16 cellular contexts compared by ENCODE assay signal in the genomic region with DNA sequence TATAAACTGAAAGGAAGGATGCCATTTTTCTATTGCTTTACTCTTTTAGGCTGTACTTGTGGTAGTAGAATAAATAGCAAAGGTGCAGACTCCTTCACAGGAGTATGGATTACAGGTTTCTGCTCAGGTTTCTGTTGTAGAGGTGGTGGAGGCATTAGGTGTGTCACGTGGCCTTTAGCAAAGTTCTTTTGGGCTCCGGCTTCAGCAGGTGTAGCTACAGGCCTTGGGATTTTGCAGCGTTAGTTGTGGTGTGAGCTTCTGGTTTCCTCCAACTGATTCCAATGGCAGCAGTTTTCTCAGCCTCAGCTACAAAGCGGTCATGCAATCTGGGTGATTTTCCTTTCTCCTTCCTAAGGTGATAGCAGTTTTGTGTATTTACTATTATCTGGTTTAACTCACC.
DNase-seq lines count a peak whose midpoint lies in the region; ATAC-seq and TF ChIP-seq lines count a peak whose summit lies in the region.
"Had no signal": no experiment of that assay in that cellular context is flagged by ENCODE, and none has a peak within 500 bp of the region (broad histone marks: within the 10 kb centered on the region; RNA-seq: fewer than 3 reads in every experiment).

No MANE protein-coding gene starts in this region.

- no peak overlapping the region for H3K4me3 ChIP-seq in Jurkat, Clone E6-1 (ENCODE audit: low read length)
- no peak overlapping the region for H3K4me3 ChIP-seq in left lung
- no peak overlapping the region for H3K4me3 ChIP-seq in aorta (ENCODE audit: low read length in 2 of 2)
- H3K4me3 ChIP-seq: A549 had no signal

- H3K27ac ChIP-seq in VCaP = peak overlapping the region; percentile 2; the same call in 1 of the 2 replicates
- no peak overlapping the region for H3K27ac ChIP-seq in left lung
- no peak overlapping the region for H3K27ac ChIP-seq in aorta (ENCODE audit: low read depth in 1 of 2, low read length in 2 of 2)
- H3K27ac ChIP-seq: A549, C4-2B had no signal

- DNase-seq in Jurkat, Clone E6-1 (ENCODE audit: low read depth, low spot score) = peak; percentile 61
- DNase-seq in left kidney (ENCODE audit: low read depth, low spot score) (peak; percentile 27), left lung (no peak), aorta (no peak), NCI-H82 (lab: John Stamatoyannopoulos, UW) (no peak), NCI-H345 (lab: John Stamatoyannopoulos, UW) (no peak)
- DNase-seq: AML-193; Caco-2; CD4-positive, alpha-beta T cell; GDM1; GOT3; H9; IMR-90 had no signal

- TF ChIP-seq CTCF in VCaP (conservative IDR thresholded peaks at IDR 0.05) (no peak), left lung (IDR thresholded peaks at IDR 0.05) (no peak)

- H3K9me3 ChIP-seq in left lung (peaks cover 0 to 10% of the 10 kb centered on the region in 2 donors), aorta (ENCODE audit: control insufficient read depth, low read length) (no peaks in the 10 kb centered on the region)
- H3K9me3 ChIP-seq: A549, Caco-2 had no signal

- H3K27me3 ChIP-seq in left lung (no peaks in the 10 kb centered on the region), aorta (ENCODE audit: control insufficient read depth in 1 of 2, insufficient read depth in 2 of 2, low read length in 1 of 2) (no peaks in the 10 kb centered on the region)

- intact Hi-C loops in left lung (cut with DNase I) (no loop called here), aorta (cut with DNase I) (no loop called here)

- H3K4me1 ChIP-seq in left lung (no peaks in the 10 kb centered on the region), aorta (ENCODE audit: control insufficient read depth in 1 of 2, insufficient read depth in 2 of 2, low read length in 2 of 2) (peaks cover 0 to 1% of the 10 kb centered on the region in 2 donors)
- H3K4me1 ChIP-seq: A549, Caco-2 had no signal

- ATAC-seq in left lung = no peak
- no peak for ATAC-seq in aorta (ENCODE audit: low FRiP score)
- ATAC-seq: A549 had no signal

- 95 to 96% methylated on average over 4 of the region's 4 CpGs for WGBS in aorta, 2 donors

- no peaks in the 10 kb centered on the region for H3K36me3 ChIP-seq in left lung
- H3K36me3 ChIP-seq in aorta (ENCODE audit: control insufficient read depth in 1 of 2, insufficient read depth in 2 of 2, low read length in 1 of 2) = no peaks in the 10 kb centered on the region

Comparison
In these comparisons a context has a peak if more than half of its experiments do, and no peak if none do; other contexts are left out.
1. DNase-seq: peak in Jurkat, Clone E6-1 (single experiment) and left kidney (single experiment); none in left lung (0 of 2), aorta (0 of 2), NCI-H82 (single experiment) and NCI-H345 (single experiment).